Comparison of ENCODE assay signal across 20 cellular contexts in the genomic region with DNA sequence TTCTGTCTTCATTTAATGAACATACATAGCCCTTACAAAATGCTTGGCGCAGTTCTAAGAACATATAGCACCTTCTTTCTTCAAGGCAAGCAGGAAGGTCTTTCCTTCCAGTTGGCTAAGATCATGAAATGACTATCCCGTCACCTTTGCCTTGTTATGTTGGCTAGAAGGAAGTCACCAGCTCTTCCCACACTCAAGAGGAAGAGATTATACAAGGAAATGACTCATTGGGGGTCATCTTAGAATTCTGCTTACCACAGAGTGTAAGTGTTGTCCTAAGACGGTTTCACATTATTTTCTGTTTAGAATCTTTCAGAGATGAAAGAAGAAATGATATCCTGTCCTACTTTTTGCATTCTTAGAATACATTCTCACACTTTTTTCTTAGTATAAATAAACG.
DNase-seq lines count a peak whose midpoint lies in the region; ATAC-seq and TF ChIP-seq lines count a peak whose summit lies in the region.
"Had no signal": no experiment of that assay in that cellular context is flagged by ENCODE, and none has a peak within 500 bp of the region (broad histone marks: within the 10 kb centered on the region; RNA-seq: fewer than 3 reads in every experiment).

No MANE protein-coding gene starts in this region.

- no peak for TF ChIP-seq CTCF in brain microvascular endothelial cell (IDR thresholded peaks at IDR 0.05; ENCODE audit: low read depth, low read length, missing control alignments)

- no peak overlapping the region for H3K27ac Mint-ChIP-seq in T-helper 2 cell treated with Interferon-gamma antibody and Interleukin-4, amounts not matched to agents 5 μg/mL and 100 μg/mL, for 36 hours
- H3K27ac Mint-ChIP-seq: naive B cell had no signal

- no peak overlapping the region for H3K4me3 Mint-ChIP-seq in T-helper 2 cell treated with Interferon-gamma antibody and Interleukin-4, amounts not matched to agents 5 μg/mL and 100 μg/mL, for 36 hours
- H3K4me3 Mint-ChIP-seq: naive B cell had no signal

- H3K27me3 ChIP-seq in brain microvascular endothelial cell (replicated peaks): no peaks in the 10 kb centered on the region
- H3K27me3 ChIP-seq: BLaER1, breast epithelium had no signal

- H3K4me3 ChIP-seq in brain microvascular endothelial cell (ENCODE audit: low read depth, low read length): no peak overlapping the region
- H3K4me3 ChIP-seq: BLaER1, breast epithelium, left ventricle myocardium inferior had no signal

- no peak for ATAC-seq in GM19397 (IDR thresholded peaks at IDR 0.05; ENCODE audit: unreplicated experiment)
- ATAC-seq: Right ventricle myocardium inferior had no signal

- peak overlapping the region; percentile 46 for H3K27ac ChIP-seq in brain microvascular endothelial cell
- H3K27ac ChIP-seq: BLaER1, breast epithelium, KMS-11, left ventricle myocardium inferior had no signal

- H3K4me1 Mint-ChIP-seq in T-helper 2 cell treated with Interferon-gamma antibody and Interleukin-4, amounts not matched to agents 5 μg/mL and 100 μg/mL, for 36 hours (ENCODE audit: low read depth): no peaks in the 10 kb centered on the region
- H3K4me1 Mint-ChIP-seq: naive B cell had no signal

- no peaks in the 10 kb centered on the region for H3K27me3 Mint-ChIP-seq in T-helper 2 cell treated with Interferon-gamma antibody and Interleukin-4, amounts not matched to agents 5 μg/mL and 100 μg/mL, for 36 hours (ENCODE audit: low read depth)
- H3K27me3 Mint-ChIP-seq: naive B cell had no signal

- in situ Hi-C loops in brain microvascular endothelial cell (cut with HindIII; ENCODE audit: low pct_ligation_motif_present, low sequenced_read_pairs): no loop called here

- H3K9me3 Mint-ChIP-seq in T-helper 2 cell treated with Interferon-gamma antibody and Interleukin-4, amounts not matched to agents 5 μg/mL and 100 μg/mL, for 36 hours: peaks cover 13% of the 10 kb centered on the region

- peak; percentile 80 for DNase-seq in ELR (ENCODE audit: low read depth)
- DNase-seq in M059J (ENCODE audit: low read depth): peak; percentile 72
- DNase-seq in brain microvascular endothelial cell: peak; percentile 63
- peak; percentile 29 for DNase-seq in myocyte (ENCODE audit: low read depth)
- DNase-seq in HK-2 (ENCODE audit: unreplicated experiment): no peak
- DNase-seq in T-helper 2 cell treated with Interferon-gamma antibody and Interleukin-4, amounts not matched to agents 5 μg/mL and 100 μg/mL, for 36 hours (ENCODE audit: low spot score): no peak
- no peak for DNase-seq in AG08395 (ENCODE audit: low spot score)
- DNase-seq: activated CD8-positive, alpha-beta memory T cell treated with anti-CD3 and anti-CD28 coated beads for 24 hours; activated gamma-delta T cell; left ventricle myocardium inferior; naive B cell; NCI-H2029; NCI-H69; stimulated activated CD4-positive, alpha-beta T cell treated with anti-CD3 and anti-CD28 coated beads, Interleukin-2, amount 100 ng/mL, for 24 hours; trophoblast cell had no signal

- H3K36me3 ChIP-seq in brain microvascular endothelial cell (replicated peaks): no peaks in the 10 kb centered on the region
- H3K36me3 ChIP-seq: BLaER1, breast epithelium, left ventricle myocardium inferior had no signal

- H3K36me3 Mint-ChIP-seq in T-helper 2 cell treated with Interferon-gamma antibody and Interleukin-4, amounts not matched to agents 5 μg/mL and 100 μg/mL, for 36 hours (ENCODE audit: low read depth): no peaks in the 10 kb centered on the region
- H3K36me3 Mint-ChIP-seq: naive B cell had no signal

Comparison
In these comparisons a context has a peak if more than half of its experiments do, and no peak if none do; other contexts are left out.
1. DNase-seq: peak in ELR (single experiment), M059J (single experiment), brain microvascular endothelial cell (single experiment) and myocyte (single experiment); none in HK-2 (single experiment), T-helper 2 cell treated with Interferon-gamma antibody and Interleukin-4, amounts not matched to agents 5 μg/mL and 100 μg/mL, for 36 hours (single experiment) and AG08395 (single experiment).